Comparison of ENCODE assay signal across 18 cellular contexts in the genomic region with DNA sequence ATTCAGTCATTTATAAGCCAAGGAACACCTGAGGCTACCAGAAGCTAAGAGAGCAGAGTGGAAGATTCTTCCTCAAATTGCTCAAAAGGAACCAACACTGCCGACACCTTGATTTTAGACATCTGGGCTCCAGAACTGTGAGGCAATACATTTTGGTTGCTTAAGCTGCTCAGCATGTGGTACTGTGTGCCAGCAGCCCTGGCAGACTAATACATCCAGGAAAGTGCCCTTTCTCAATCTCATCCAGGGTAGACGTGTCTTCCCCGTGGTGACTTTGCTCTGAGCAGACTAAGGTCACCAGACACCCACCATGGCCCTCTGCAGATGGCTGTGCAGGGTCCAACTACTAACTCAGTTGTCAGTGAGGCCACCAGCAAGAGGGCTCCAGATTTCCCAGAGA.
"Had no signal": no experiment of that assay in that cellular context is flagged by ENCODE, and none has a peak within 500 bp of the region (broad histone marks: within the 10 kb centered on the region; RNA-seq: fewer than 3 reads in every experiment).

No MANE protein-coding gene starts in this region.

- H3K4me1 Mint-ChIP-seq: activated naive CD8-positive, alpha-beta T cell treated with anti-CD3 and anti-CD28 coated beads, Interleukin-2, amount 50 U/mL, for 24 hours had no signal

- H3K27me3 Mint-ChIP-seq: activated naive CD8-positive, alpha-beta T cell treated with anti-CD3 and anti-CD28 coated beads, Interleukin-2, amount 50 U/mL, for 24 hours; naive thymus-derived CD4-positive, alpha-beta T cell had no signal

- DNase-seq: activated CD4-positive, alpha-beta T cell treated with anti-CD3 and anti-CD28 coated beads, Interleukin-2, amount 50 U/mL, for 1 hour; activated naive CD4-positive, alpha-beta T cell treated with anti-CD3 and anti-CD28 coated beads for 36 hours; activated naive CD8-positive, alpha-beta T cell treated with anti-CD3 and anti-CD28 coated beads, Interleukin-2, amount 50 U/mL, for 24 hours; activated T-cell treated with anti-CD3 and anti-CD28 coated beads for 4 hours; foreskin melanocyte; left ventricle myocardium superior; mucosa of descending colon; naive thymus-derived CD4-positive, alpha-beta T cell; pancreas; stimulated activated CD4-positive, alpha-beta T cell treated with anti-CD3 and anti-CD28 coated beads, Interleukin-2, amount 100 ng/mL, for 48 hours; stimulated activated naive CD4-positive, alpha-beta T cell; substantia nigra; uterus had no signal

- H3K27ac ChIP-seq: cardiac muscle cell, pancreas, tibial nerve, uterus had no signal

- H3K27me3 ChIP-seq: cardiac muscle cell, pancreas, tibial nerve, uterus had no signal

- H3K4me3 Mint-ChIP-seq: activated naive CD4-positive, alpha-beta T cell treated with anti-CD3 and anti-CD28 coated beads for 36 hours; activated naive CD8-positive, alpha-beta T cell treated with anti-CD3 and anti-CD28 coated beads, Interleukin-2, amount 50 U/mL, for 24 hours; memory B cell; naive thymus-derived CD4-positive, alpha-beta T cell had no signal

- ATAC-seq: activated CD4-positive, CD25-positive, alpha-beta regulatory T cell treated with anti-CD3 and anti-CD28 coated beads, Interleukin-2, amount 50 U/mL, for 24 hours; activated naive CD8-positive, alpha-beta T cell treated with anti-CD3 and anti-CD28 coated beads, Interleukin-2, amount 50 U/mL, for 24 hours; esophagus mucosa; left ventricle myocardium superior; mucosa of descending colon; naive thymus-derived CD4-positive, alpha-beta T cell; pancreas had no signal

- H3K4me3 ChIP-seq: cardiac muscle cell, mucosa of descending colon, pancreas, tibial nerve, uterus had no signal

- H3K9me3 ChIP-seq: mucosa of descending colon, pancreas, uterus had no signal

- H3K36me3 ChIP-seq: cardiac muscle cell, pancreas, tibial nerve, uterus had no signal

- H3K27ac Mint-ChIP-seq: activated naive CD4-positive, alpha-beta T cell treated with anti-CD3 and anti-CD28 coated beads for 36 hours; activated naive CD8-positive, alpha-beta T cell treated with anti-CD3 and anti-CD28 coated beads, Interleukin-2, amount 50 U/mL, for 24 hours; memory B cell; naive thymus-derived CD4-positive, alpha-beta T cell had no signal
